ENCODE assay signal across 15 cellular contexts in the genomic region with DNA sequence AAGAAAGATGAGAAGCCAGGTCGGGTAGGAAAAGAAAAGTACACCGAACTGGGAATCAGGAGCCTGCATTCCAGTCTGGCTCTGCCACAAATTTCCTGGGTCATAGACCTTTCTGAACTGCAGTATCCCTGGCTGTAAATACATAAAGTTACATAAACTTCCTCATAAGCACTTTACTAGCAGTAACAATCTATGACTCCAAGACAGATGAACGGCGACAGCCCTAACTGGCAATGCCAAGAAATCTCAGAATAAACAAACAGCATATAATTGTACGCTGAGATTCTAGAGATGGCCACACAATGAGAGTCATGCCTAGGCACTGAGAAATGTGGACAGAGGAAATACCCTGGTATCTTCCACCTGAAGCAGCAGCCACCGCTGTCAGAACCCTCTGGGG.
"Had no signal": no experiment of that assay in that cellular context is flagged by ENCODE, and none has a peak within 500 bp of the region (broad histone marks: within the 10 kb centered on the region; RNA-seq: fewer than 3 reads in every experiment).

No MANE protein-coding gene starts in this region.

- DNase-seq: central memory CD4-positive, alpha-beta T cell; effector memory CD8-positive, alpha-beta T cell; esophagus squamous epithelium; foreskin keratinocyte; retina; right lobe of liver; stimulated activated CD4-positive, alpha-beta T cell treated with anti-CD3 and anti-CD28 coated beads, Interleukin-4, amount 100 ng/mL, for 1 hour; tibial artery had no signal

- H3K27me3 ChIP-seq: neural progenitor cell, right lobe of liver had no signal

- H3K4me1 Mint-ChIP-seq: stimulated activated memory B cell treated with anti-CD40 and anti-IgM and Interleukin-4, amounts not matched to agents 10 μg/mL and 1 μg/mL and 100 μg/mL, for 72 hours had no signal

- H3K4me1 ChIP-seq: esophagus squamous epithelium, foreskin keratinocyte, neural progenitor cell, parathyroid adenoma, prostate gland, right lobe of liver, tibial artery had no signal

- H3K27ac Mint-ChIP-seq: effector memory CD8-positive, alpha-beta T cell; natural killer cell treated with Interleukin-12 subunit alpha and Interleukin-12 subunit beta and Interleukin-15 and Interleukin-18, amount 100 ng/mL, for 72 hours; neural progenitor cell; stimulated activated memory B cell treated with anti-CD40 and anti-IgM and Interleukin-4, amounts not matched to agents 10 μg/mL and 1 μg/mL and 100 μg/mL, for 72 hours; stimulated activated naive CD8-positive, alpha-beta T cell treated with anti-CD3 and anti-CD28 coated beads, Interleukin-15, Interleukin-2, amounts not matched to agents 100 ng/mL and 50 ng/mL, for 24 hours had no signal

- H3K4me3 ChIP-seq: esophagus squamous epithelium, neural progenitor cell, prostate gland, right lobe of liver, tibial artery had no signal

- H3K36me3 ChIP-seq: esophagus squamous epithelium, neural progenitor cell, prostate gland, right lobe of liver, tibial artery had no signal

- ATAC-seq: effector memory CD8-positive, alpha-beta T cell; foreskin keratinocyte; natural killer cell treated with Interleukin-12 subunit alpha and Interleukin-12 subunit beta and Interleukin-15 and Interleukin-18, amount 100 ng/mL, for 72 hours; right lobe of liver; stimulated activated memory B cell treated with anti-CD40 and anti-IgM and Interleukin-4, amounts not matched to agents 10 μg/mL and 1 μg/mL and 100 μg/mL, for 72 hours had no signal

- H3K4me3 Mint-ChIP-seq: effector memory CD8-positive, alpha-beta T cell; natural killer cell treated with Interleukin-12 subunit alpha and Interleukin-12 subunit beta and Interleukin-15 and Interleukin-18, amount 100 ng/mL, for 72 hours; neural progenitor cell; stimulated activated memory B cell treated with anti-CD40 and anti-IgM and Interleukin-4, amounts not matched to agents 10 μg/mL and 1 μg/mL and 100 μg/mL, for 72 hours; stimulated activated naive CD8-positive, alpha-beta T cell treated with anti-CD3 and anti-CD28 coated beads, Interleukin-15, Interleukin-2, amounts not matched to agents 100 ng/mL and 50 ng/mL, for 24 hours had no signal

- H3K36me3 Mint-ChIP-seq: neural progenitor cell; stimulated activated memory B cell treated with anti-CD40 and anti-IgM and Interleukin-4, amounts not matched to agents 10 μg/mL and 1 μg/mL and 100 μg/mL, for 72 hours had no signal

- H3K27ac ChIP-seq: epithelial cell of prostate, esophagus squamous epithelium, foreskin keratinocyte, neural progenitor cell, parathyroid adenoma, prostate gland, right lobe of liver, tibial artery had no signal

- H3K9me3 ChIP-seq: prostate gland, right lobe of liver had no signal
